ENCODE assay signal across 8 cellular contexts in genomic region chr6:20404641-20405032, GRCh38. TPM values are rescaled to one million over a fixed set of nuclear protein-coding genes. Genes with fewer than 3 reads are reported as not detected.
DNase-seq lines count a peak whose midpoint lies in the region; ATAC-seq and TF ChIP-seq lines count a peak whose summit lies in the region.

No MANE protein-coding gene starts in this region.

- 3 to 6% methylated on average over 6 of the region's 6 CpGs for WGBS in ectodermal cell, 2 experiments

- peak; percentile 30 for ATAC-seq in GM18868 (IDR thresholded peaks at IDR 0.05; ENCODE audit: unreplicated experiment)
- peak; percentile 39 for ATAC-seq in HG03378 (IDR thresholded peaks at IDR 0.05; ENCODE audit: unreplicated experiment)

- H3K36me3 ChIP-seq in ectodermal cell (ENCODE audit: control insufficient read depth, insufficient read depth, low read length) = no peaks in the 10 kb centered on the region

- H3K27me3 ChIP-seq in ectodermal cell (ENCODE audit: control insufficient read depth, insufficient read depth, low read length, poor library complexity, severe bottlenecking) = no peaks in the 10 kb centered on the region

- peak overlapping the region; percentile 81 for H3K4me3 ChIP-seq in AG10803 (ENCODE audit: low read length)
- H3K4me3 ChIP-seq in ectodermal cell (ENCODE audit: insufficient read depth, low read depth, low read length) = peak overlapping the region; percentile 78

- H3K4me1 ChIP-seq in ectodermal cell (ENCODE audit: control insufficient read depth, insufficient read depth, low read length) = no peaks in the 10 kb centered on the region

- peak overlapping the region; percentile 94 for H3K27ac ChIP-seq in ectodermal cell (ENCODE audit: insufficient read depth, low read depth, low read length, poor library complexity, severe bottlenecking)

- peak; percentile 69 for TF ChIP-seq CTCF in AG10803 (conservative IDR thresholded peaks at IDR 0.05; ENCODE audit: low read length)

- DNase-seq in AG10803 (ENCODE audit: low read depth) (peak; percentile 68), NCI-H526 (lab: John Stamatoyannopoulos, UW) (peak; percentile 88 to 92), myocyte (ENCODE audit: low read depth) (peak; percentile 68), superior temporal gyrus (ENCODE audit: extremely low spot score) (peak; percentile 44)
- DNase-seq in activated CD4-positive, alpha-beta T cell treated with anti-CD3 and anti-CD28 coated beads for 48 hours = peak; percentile 80

- H3K9me3 ChIP-seq in ectodermal cell (ENCODE audit: control insufficient read depth, low read length) = no peaks in the 10 kb centered on the region

RNA-seq across cellular contexts. Expression of gene E2F3, which starts 3.0 kb away (rescaled TPM):
- 40.5 TPM for polyA plus RNA-seq in ectodermal cell (2013, experiment 1 of 4)
- polyA plus RNA-seq in ectodermal cell (2013, experiment 2 of 4) = 41.3 TPM
- 23.9 TPM for polyA plus RNA-seq in ectodermal cell (2013, experiment 3 of 4)
- polyA plus RNA-seq in ectodermal cell (2013, experiment 4 of 4) = 26.5 TPM
- total RNA-seq in myocyte = 6.1 and 6.2 TPM in 2 replicates
- 11.2 TPM for polyA plus RNA-seq in myocyte (2012)

Comparison
In these comparisons a context has a peak if more than half of its experiments do, and no peak if none do; other contexts are left out.
1. Peak in every context shown above with its lines: DNase-seq, ATAC-seq, H3K4me3 ChIP-seq and H3K27ac ChIP-seq.